In the genomic region with DNA sequence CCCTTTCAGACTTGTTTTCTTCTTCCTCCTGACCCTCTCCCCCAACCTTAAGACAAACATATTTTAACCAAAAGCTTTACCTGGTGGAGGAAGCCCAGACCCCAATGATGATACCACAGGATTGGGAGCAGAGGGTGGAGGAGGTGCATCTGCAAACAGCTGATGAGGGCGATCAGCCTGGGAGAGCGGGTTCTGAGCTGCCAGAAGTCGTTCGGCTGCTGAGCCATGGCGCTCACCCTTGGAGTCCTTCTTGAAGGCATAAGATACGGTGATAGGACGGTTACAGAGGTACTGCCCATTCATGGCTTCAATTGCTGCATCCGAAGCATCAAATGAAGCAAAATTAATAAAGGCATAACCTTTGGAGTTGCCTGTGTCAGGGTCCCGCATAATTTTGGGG, we compare ENCODE assay signal across 1 cellular context.
TF ChIP-seq lines count a peak whose summit lies in the region.

No MANE protein-coding gene starts in this region.

TF ChIP-seq in endothelial cell of umbilical vein, 7 proteins besides CTCF, POLR2A, EP300 and RAD21:
- TF ChIP-seq POLR2AphosphoS5 (IDR thresholded peaks at IDR 0.05; ENCODE audit: insufficient read depth, low read depth, low read length): no peak
- no peak for TF ChIP-seq MYC (IDR thresholded peaks at IDR 0.05; ENCODE audit: low read depth, low read length)
- no peak for TF ChIP-seq EZH2 (IDR thresholded peaks at IDR 0.05; ENCODE audit: borderline replicate concordance, low read depth, low read length, severe bottlenecking)
- TF ChIP-seq FOS (IDR thresholded peaks at IDR 0.05; ENCODE audit: borderline replicate concordance, insufficient read depth, low read length): no peak
- TF ChIP-seq GATA2 (IDR thresholded peaks at IDR 0.05; ENCODE audit: insufficient read depth, insufficient read length, low read depth, low read length): no peak
- TF ChIP-seq MAX (IDR thresholded peaks at IDR 0.05; ENCODE audit: insufficient read depth, insufficient read length): no peak
- no peak for TF ChIP-seq JUN (IDR thresholded peaks at IDR 0.05; ENCODE audit: borderline replicate concordance, insufficient read depth, insufficient read length, low read depth)
TF ChIP-seq in endothelial cell of umbilical vein: peak in this region for 0.
